In the genomic region with DNA sequence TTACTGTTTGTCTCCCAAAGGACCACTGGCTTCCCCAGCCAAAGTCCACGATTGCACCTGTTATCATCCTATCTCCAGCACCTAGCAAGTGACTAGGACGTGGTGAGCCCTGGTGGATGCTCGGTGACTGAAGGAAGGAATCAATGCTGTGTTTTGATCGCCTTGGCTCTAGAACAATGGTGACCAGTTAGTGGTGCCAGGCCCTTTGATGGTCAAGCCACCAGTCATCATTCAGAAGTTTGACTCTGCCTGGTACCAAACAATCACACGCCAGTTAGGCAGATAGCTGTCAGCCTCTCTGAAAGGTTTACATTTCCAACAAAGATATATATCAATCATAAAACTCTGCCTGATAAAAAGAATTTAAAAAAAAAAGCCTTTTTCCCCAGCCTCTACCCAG, we compare ENCODE assay signal across 14 cellular contexts.
DNase-seq lines count a peak whose midpoint lies in the region; ATAC-seq and TF ChIP-seq lines count a peak whose summit lies in the region.
"Had no signal": no experiment of that assay in that cellular context is flagged by ENCODE, and none has a peak within 500 bp of the region (broad histone marks: within the 10 kb centered on the region; RNA-seq: fewer than 3 reads in every experiment).

No MANE protein-coding gene starts in this region.

- no peak overlapping the region for H3K4me2 ChIP-seq in OCI-LY7 (ENCODE audit: low read length)
- H3K4me2 ChIP-seq: BLaER1 treated with 17β-estradiol and CSF1 and Interleukin-3, amounts not matched to agents 10 nM and 100 nM had no signal

- H3K9me3 ChIP-seq in OCI-LY7 (ENCODE audit: low read length) = no peaks in the 10 kb centered on the region
- H3K9me3 ChIP-seq: BLaER1 treated with 17β-estradiol and CSF1 and Interleukin-3, amounts not matched to agents 10 nM and 100 nM; HAP-1 had no signal

- intact Hi-C loops in OCI-LY7 (cut with micrococcal nuclease; ENCODE audit: unreplicated experiment) = no loop called here

- DNase-seq in Ammon's horn (ENCODE audit: low spot score) (peak; percentile 64), inferior parietal cortex (ENCODE audit: extremely low spot score) (peak; percentile 32), putamen (ENCODE audit: low spot score) (peak; percentile 73), OCI-LY7 (ENCODE audit: low spot score) (no peak), NCI-H1930 (lab: John Stamatoyannopoulos, UW) (no peak), GM10248 (ENCODE audit: extremely low spot score) (no peak)
- DNase-seq: 8988T; AML-193; CD4-positive, CD25-positive, alpha-beta regulatory T cell; DMS79 had no signal

- no peaks in the 10 kb centered on the region for H3K4me1 ChIP-seq in OCI-LY7 (ENCODE audit: insufficient read depth, low read length, poor library complexity, severe bottlenecking)
- H3K4me1 ChIP-seq: BLaER1 treated with 17β-estradiol and CSF1 and Interleukin-3, amounts not matched to agents 10 nM and 100 nM; HAP-1 had no signal

- TF ChIP-seq CTCF in OCI-LY7 (conservative IDR thresholded peaks at IDR 0.05; ENCODE audit: low read length) (no peak), GM10248 (IDR thresholded peaks at IDR 0.05; ENCODE audit: control extremely low read depth, extremely low read depth, low read depth, missing control alignments) (no peak)

- H3K79me2 ChIP-seq in OCI-LY7 (ENCODE audit: insufficient read depth, low read depth, low read length) = no peaks in the 10 kb centered on the region

- no peaks in the 10 kb centered on the region for H3K9me2 ChIP-seq in OCI-LY7 (ENCODE audit: insufficient read depth, low read length)

- no peaks in the 10 kb centered on the region for H4K20me1 ChIP-seq in OCI-LY7 (ENCODE audit: insufficient read depth, low read length)
- H4K20me1 ChIP-seq: BLaER1 treated with 17β-estradiol and CSF1 and Interleukin-3, amounts not matched to agents 10 nM and 100 nM had no signal

- no peak overlapping the region for H2AFZ ChIP-seq in OCI-LY7 (ENCODE audit: low read length)

- BruUV-seq in OCI-LY7 (replicated peaks; lab: Mats Ljungman, UMichigan) = no TSS peak

- no peaks in the 10 kb centered on the region for H3K36me3 ChIP-seq in OCI-LY7 (ENCODE audit: insufficient read depth, low read length)
- H3K36me3 ChIP-seq: BLaER1 treated with 17β-estradiol and CSF1 and Interleukin-3, amounts not matched to agents 10 nM and 100 nM; HAP-1 had no signal

- POLR2A ChIA-PET in OCI-LY7 (lab: Charles Lee) (no interaction called here), GM10248 (lab: Yijun Ruan, JAX) (no interaction called here)

- H3K27ac ChIP-seq in cingulate gyrus (ENCODE audit: low read depth, low read length) (peak overlapping the region; percentile 66), OCI-LY7 (ENCODE audit: low read depth, low read length, poor library complexity, severe bottlenecking) (no peak overlapping the region)
- H3K27ac ChIP-seq: BLaER1 treated with 17β-estradiol and CSF1 and Interleukin-3, amounts not matched to agents 10 nM and 100 nM had no signal

- CTCF ChIA-PET in OCI-LY7 (lab: Charles Lee; ENCODE audit: unreplicated experiment) (no interaction called here), GM10248 (lab: Yijun Ruan, JAX) (no interaction called here)

- H3K4me3 ChIP-seq in OCI-LY7 (ENCODE audit: low read depth, low read length, poor library complexity, severe bottlenecking) = no peak overlapping the region
- H3K4me3 ChIP-seq: BLaER1 treated with 17β-estradiol and CSF1 and Interleukin-3, amounts not matched to agents 10 nM and 100 nM; HAP-1 had no signal

- no peak for ATAC-seq in GM21423 (IDR thresholded peaks at IDR 0.05; ENCODE audit: unreplicated experiment)

Comparison
In these comparisons a context has a peak if more than half of its experiments do, and no peak if none do; other contexts are left out.
1. DNase-seq: peak in Ammon's horn (single experiment), inferior parietal cortex (single experiment) and putamen (single experiment); none in OCI-LY7 (single experiment), NCI-H1930 (0 of 2) and GM10248 (single experiment).